ENCODE assay signal across 22 cellular contexts in genomic region chr7:81467964-81468363, GRCh38.
DNase-seq lines count a peak whose midpoint lies in the region; ATAC-seq, FAIRE-seq and TF ChIP-seq lines count a peak whose summit lies in the region.
"Had no signal": no experiment of that assay in that cellular context is flagged by ENCODE, and none has a peak within 500 bp of the region (broad histone marks: within the 10 kb centered on the region; RNA-seq: fewer than 3 reads in every experiment).

No MANE protein-coding gene starts in this region.

- no peak overlapping the region for H2BK120ac ChIP-seq in mesendoderm (ENCODE audit: low read depth, low read length)

- H3K36me3 ChIP-seq in SK-N-MC (ENCODE audit: insufficient read depth, low read length) (no peaks in the 10 kb centered on the region), mucosa of rectum (ENCODE audit: control insufficient read depth in 2 of 2, insufficient read depth in 2 of 2, low read length in 2 of 2) (no peaks in the 10 kb centered on the region), mesendoderm (ENCODE audit: control insufficient read depth, insufficient read depth, low read length) (no peaks in the 10 kb centered on the region)
- H3K36me3 ChIP-seq: HAP-1 had no signal

- peaks cover 26% of the 10 kb centered on the region for H3K4me1 ChIP-seq in A549
- peaks cover 2 to 23% of the 10 kb centered on the region in 2 donors for H3K4me1 ChIP-seq in mucosa of rectum (ENCODE audit: control insufficient read depth in 2 of 2, insufficient read depth in 2 of 2, low read length in 2 of 2)
- no peaks in the 10 kb centered on the region for H3K4me1 ChIP-seq in mesendoderm (ENCODE audit: control insufficient read depth, low read depth, low read length)
- H3K4me1 ChIP-seq: HAP-1 had no signal

- no peak for TF ChIP-seq CTCF in A549 (IDR thresholded peaks at IDR 0.05)

- ATAC-seq in A549 (no peak), left colon (peak; percentile 65), GM19467 (IDR thresholded peaks at IDR 0.05; ENCODE audit: unreplicated experiment) (no peak)

- H3K9me3 ChIP-seq in A549 (no peaks in the 10 kb centered on the region), SK-N-MC (ENCODE audit: low read depth, low read length) (no peaks in the 10 kb centered on the region), mucosa of rectum (ENCODE audit: control insufficient read depth in 2 of 2, low read length in 2 of 2) (no peaks in the 10 kb centered on the region)
- H3K9me3 ChIP-seq: HAP-1 had no signal

- no peak overlapping the region for H4K5ac ChIP-seq in mesendoderm (ENCODE audit: low read length)

- TF ChIP-seq POLR2A in A549 (IDR thresholded peaks at IDR 0.05; ENCODE audit: low read length): no peak

- no peaks in the 10 kb centered on the region for H3K79me2 ChIP-seq in mesendoderm (ENCODE audit: control insufficient read depth, insufficient read depth, low read length)

- H3K9ac ChIP-seq in SK-N-MC (ENCODE audit: insufficient read length): no peak overlapping the region
- peak overlapping the region in 1 of 2 donors; percentile 11 for H3K9ac ChIP-seq in mucosa of rectum (ENCODE audit: low read depth in 1 of 2, low read length in 2 of 2)
- no peak overlapping the region for H3K9ac ChIP-seq in mesendoderm (ENCODE audit: low read length)

- no peak for FAIRE-seq in A549 (lab: Jason Lieb, UNC)
- FAIRE-seq: GM12891, GM18507, H54 had no signal

- POLR2A ChIA-PET in A549 (lab: Yijun Ruan, JAX): interaction anchor here (1.9 kb wide), 1 partner anchor 549 kb away, joined by 10 read pairs; the partner anchor contains the start of gene SEMA3C

- H3K56ac ChIP-seq in mesendoderm (ENCODE audit: low read length): no peak overlapping the region

- no peak overlapping the region for H2AK5ac ChIP-seq in mesendoderm (ENCODE audit: low read length)

- no peaks in the 10 kb centered on the region for H3K79me1 ChIP-seq in mesendoderm (ENCODE audit: low read length)

- no peak overlapping the region for H3K4ac ChIP-seq in mesendoderm (ENCODE audit: low read depth, low read length)

- H2BK5ac ChIP-seq in mesendoderm (ENCODE audit: low read length): no peak overlapping the region

- no peak overlapping the region for H3K23ac ChIP-seq in mesendoderm (ENCODE audit: low read length)

- 90% methylated on average over 4 of the region's 4 CpGs for WGBS in A549 (ENCODE audit: missing lambda C conversion rate)
- WGBS in mesendoderm (ENCODE audit: extremely low coverage, insufficient coverage, low lambda C conversion rate): no CpG with 5 or more reads among the region's 4 CpGs

- H3K27me3 ChIP-seq in mucosa of rectum (ENCODE audit: control insufficient read depth in 2 of 2, insufficient read depth in 2 of 2, low read length in 2 of 2) (no peaks in the 10 kb centered on the region), mesendoderm (ENCODE audit: insufficient read depth, low read length, poor library complexity) (no peaks in the 10 kb centered on the region)

- H4K8ac ChIP-seq in mesendoderm (ENCODE audit: low read depth, low read length): no peak overlapping the region

- intact Hi-C loops in left colon (cut with DNase I, micrococcal nuclease): no loop called here

- H3K4me2 ChIP-seq in A549 (no peak overlapping the region), mesendoderm (ENCODE audit: low read length) (no peak overlapping the region)

- no peak overlapping the region for H3K18ac ChIP-seq in mesendoderm (ENCODE audit: low read length)

- DNase-seq in A549 (ENCODE audit: low read depth in 1 of 2, low spot score in 1 of 2) (no peak), SK-N-MC (ENCODE audit: low read depth, low spot score) (no peak), left colon (peak in 1 of 2 donors; percentile 30), NCI-H1417 (lab: John Stamatoyannopoulos, UW) (no peak), mesendoderm (no peak), NOMO-1 treated with dmso at 0.1 percent for 144 hours (lab: John Stamatoyannopoulos, UW; ENCODE audit: unreplicated experiment) (no peak)
- DNase-seq: 8988T; C1 segment of cervical spinal cord; Calu3; CD4-positive, alpha-beta memory T cell; COR-L47; DMS53; DMS79 treated with DMSO at 0.1 percent for 48 hours; GF-D8; GOT3; HFFc6 had no signal

- CTCF ChIA-PET in A549 (lab: Yijun Ruan, JAX): interaction anchor here (1.0 to 4.9 kb wide), 10 partner anchors 11 to 1409 kb away, joined by 3 to 54 read pairs (median 8); partner anchors contain the start of gene SEMA3C

- TF ChIP-seq RAD21 in A549 (conservative IDR thresholded peaks at IDR 0.05 in 1 of 2, IDR thresholded peaks at IDR 0.05 in 1 of 2): no peak

- H3K4me3 ChIP-seq in A549 (no peak overlapping the region), SK-N-MC (no peak overlapping the region), mucosa of rectum (ENCODE audit: low read length in 2 of 2) (no peak overlapping the region), mesendoderm (ENCODE audit: low read length) (no peak overlapping the region)
- H3K4me3 ChIP-seq: HAP-1 had no signal

- no peak overlapping the region for H2BK15ac ChIP-seq in mesendoderm (replicated peaks; ENCODE audit: low read depth)

- H3K27ac ChIP-seq in A549 (peak overlapping the region; percentile 36 to 82; a peak in 4 of 6 replicates), SK-N-MC (0 out of 2 replicates have a peak overlapping the region, but pooled peaks have one; percentile 29), mucosa of rectum (ENCODE audit: low read depth in 2 of 2, low read length in 2 of 2) (peak overlapping the region; percentile 29 to 64), mesendoderm (ENCODE audit: low read depth, low read length) (no peak overlapping the region)

- no peak for TF ChIP-seq EP300 in A549 (IDR thresholded peaks at IDR 0.05)

TF ChIP-seq in A549, 52 proteins besides CTCF, POLR2A, EP300 and RAD21:
- TF ChIP-seq ATOH8 (CRISPR knock-in tag; IDR thresholded peaks at IDR 0.05; ENCODE audit: low read depth): no peak
TF ChIP-seq in A549: peak in this region for 0.
